10 cellular contexts compared by ENCODE assay signal in the genomic region with DNA sequence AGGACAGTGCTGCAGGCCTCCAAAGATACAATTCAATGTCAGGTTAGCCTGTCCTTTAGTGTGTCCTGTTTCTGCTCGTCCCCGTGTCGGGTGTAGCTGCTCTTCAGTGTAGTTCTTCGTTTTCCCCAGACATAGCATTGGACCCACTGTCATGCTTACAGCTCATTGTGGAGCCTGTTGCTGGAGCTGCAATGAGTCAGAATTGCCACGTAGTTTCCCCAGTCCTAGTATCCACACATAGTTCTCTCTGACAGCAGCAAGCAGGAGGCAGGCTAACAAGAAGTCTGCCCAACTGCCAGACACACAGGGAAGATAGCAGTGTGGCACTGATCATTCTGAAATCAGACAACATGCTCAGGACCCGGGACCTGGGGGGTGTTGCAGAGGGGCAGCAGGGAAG. TPM values are rescaled to one million over a fixed set of nuclear protein-coding genes. Genes with fewer than 3 reads are reported as not detected.
DNase-seq lines count a peak whose midpoint lies in the region; ATAC-seq and TF ChIP-seq lines count a peak whose summit lies in the region.
"Had no signal": no experiment of that assay in that cellular context is flagged by ENCODE, and none has a peak within 500 bp of the region (broad histone marks: within the 10 kb centered on the region; RNA-seq: fewer than 3 reads in every experiment).

No MANE protein-coding gene starts in this region.

- H2AFZ ChIP-seq in PC-3 (ENCODE audit: low read length) = no peak overlapping the region; the same call in 1 of the 2 replicates

- no peak for TF ChIP-seq CTCF in PC-3 (conservative IDR thresholded peaks at IDR 0.05; ENCODE audit: low read depth, low read length)

- H3K79me2 ChIP-seq in PC-3 (ENCODE audit: low read length) = no peaks in the 10 kb centered on the region

- no peaks in the 10 kb centered on the region for H3K27me3 Mint-ChIP-seq in activated CD4-positive, alpha-beta T cell treated with anti-CD3 and anti-CD28 coated beads, Interleukin-2, amount 10 ng/mL, durations not matched to agents 24 days and 14 days

- no peaks in the 10 kb centered on the region for H3F3A ChIP-seq in PC-3 (ENCODE audit: low read length, unreplicated experiment)

- CTCF ChIA-PET in PC-3 (lab: Charles Lee) = no interaction called here

- H4K20me1 ChIP-seq in PC-3 (ENCODE audit: low read length) = no peaks in the 10 kb centered on the region

- intact Hi-C loops in activated CD4-positive, alpha-beta T cell treated with anti-CD3 and anti-CD28 coated beads, Interleukin-2, amount 10 ng/mL, durations not matched to agents 24 days and 14 days (cut with micrococcal nuclease) = no loop called here
- intact Hi-C loops in PC-3 (cut with micrococcal nuclease) = loop anchor here (5.0 kb wide), 2 partner anchors 40 to 50 kb away; a partner anchor contains a TSS

- no peaks in the 10 kb centered on the region for H3K36me3 ChIP-seq in PC-3 (ENCODE audit: low read depth, low read length)
- H3K36me3 ChIP-seq: thoracic aorta had no signal

- H3K9me2 ChIP-seq in PC-3 (replicated peaks; ENCODE audit: low read length) = no peaks in the 10 kb centered on the region

- H3K9me3 ChIP-seq in PC-3 (ENCODE audit: low read length) = no peaks in the 10 kb centered on the region
- H3K9me3 ChIP-seq: thoracic aorta had no signal

- no peak overlapping the region for H3K27ac ChIP-seq in PC-3 (ENCODE audit: low read length)

- H3K36me3 Mint-ChIP-seq in activated CD4-positive, alpha-beta T cell treated with anti-CD3 and anti-CD28 coated beads, Interleukin-2, amount 10 ng/mL, durations not matched to agents 24 days and 14 days (ENCODE audit: low read depth) = peaks cover 12% of the 10 kb centered on the region

- peak overlapping the region; percentile 39; the same call in 1 of the 2 replicates for H3K4me2 ChIP-seq in PC-3 (ENCODE audit: low read length)

- no peaks in the 10 kb centered on the region for H3K9me3 Mint-ChIP-seq in activated CD4-positive, alpha-beta T cell treated with anti-CD3 and anti-CD28 coated beads, Interleukin-2, amount 10 ng/mL, durations not matched to agents 24 days and 14 days

- POLR2A ChIA-PET in PC-3 (lab: Charles Lee; ENCODE audit: unreplicated experiment) = no interaction called here

- H3K27me3 ChIP-seq in PC-3 (ENCODE audit: low read length) = no peaks in the 10 kb centered on the region

- H3K9ac ChIP-seq in PC-3 (ENCODE audit: low read length) = no peak overlapping the region

- DNase-seq in activated CD4-positive, alpha-beta T cell treated with anti-CD3 and anti-CD28 coated beads for 48 hours = peak; percentile 5
- no peak for DNase-seq in activated CD4-positive, alpha-beta T cell treated with anti-CD3 and anti-CD28 coated beads, Interleukin-2, amount 10 ng/mL, durations not matched to agents 24 days and 14 days
- peak; percentile 64 for DNase-seq in PC-3
- peak; percentile 65 for DNase-seq in dermis blood vessel endothelial cell
- peak; percentile 74 for DNase-seq in non-pigmented ciliary epithelial cell (ENCODE audit: low read depth)
- no peak for DNase-seq in COLO829 (ENCODE audit: low spot score)
- DNase-seq: NCI-H1417 had no signal

- no peak overlapping the region for H3K4me3 Mint-ChIP-seq in activated CD4-positive, alpha-beta T cell treated with anti-CD3 and anti-CD28 coated beads, Interleukin-2, amount 10 ng/mL, durations not matched to agents 24 days and 14 days

- H3K4me3 ChIP-seq in PC-3 (ENCODE audit: low read length) = no peak overlapping the region
- H3K4me3 ChIP-seq: thoracic aorta had no signal

- H3K4me1 ChIP-seq in PC-3 (ENCODE audit: insufficient read depth, low read length) = peaks cover 6% of the 10 kb centered on the region; the same call in 1 of the 2 replicates

- BruUV-seq in PC-3 (replicated peaks; lab: Mats Ljungman, UMichigan) = no TSS peak

- no peak overlapping the region for H3K27ac Mint-ChIP-seq in activated CD4-positive, alpha-beta T cell treated with anti-CD3 and anti-CD28 coated beads, Interleukin-2, amount 10 ng/mL, durations not matched to agents 24 days and 14 days

- peaks cover 2% of the 10 kb centered on the region for H3K4me1 Mint-ChIP-seq in activated CD4-positive, alpha-beta T cell treated with anti-CD3 and anti-CD28 coated beads, Interleukin-2, amount 10 ng/mL, durations not matched to agents 24 days and 14 days

- ATAC-seq in PC-3 = peak; percentile 92
- ATAC-seq in HG03571 (IDR thresholded peaks at IDR 0.05; ENCODE audit: unreplicated experiment) = no peak
- no peak for ATAC-seq in GM19328 (IDR thresholded peaks at IDR 0.05; ENCODE audit: unreplicated experiment)

RNA-seq across cellular contexts. Expression of a gene that starts 49.2 kb away (rescaled TPM):
- 15.3 and 16.0 TPM in 2 replicates for total RNA-seq in activated CD4-positive, alpha-beta T cell treated with anti-CD3 and anti-CD28 coated beads, Interleukin-2, amount 10 ng/mL, durations not matched to agents 24 days and 14 days
- 6.7 and 11.6 TPM in 2 replicates for total RNA-seq in PC-3 (2014; rRNA removed)
- 18.8 and 23.7 TPM in 2 replicates for total RNA-seq in dermis blood vessel endothelial cell

RNA-seq across cellular contexts. Expression of a gene that starts 49.6 kb away (rescaled TPM):
- 18.9 TPM in 2 replicates for total RNA-seq in activated CD4-positive, alpha-beta T cell treated with anti-CD3 and anti-CD28 coated beads, Interleukin-2, amount 10 ng/mL, durations not matched to agents 24 days and 14 days
- total RNA-seq in PC-3 (2014; rRNA removed) = 7.9 and 11.6 TPM in 2 replicates
- 5.1 and 6.8 TPM in 2 replicates for total RNA-seq in dermis blood vessel endothelial cell

Comparison
In these comparisons a context has a peak if more than half of its experiments do, and no peak if none do; other contexts are left out.
1. DNase-seq: peak in activated CD4-positive, alpha-beta T cell treated with anti-CD3 and anti-CD28 coated beads for 48 hours (single experiment), PC-3 (single experiment), dermis blood vessel endothelial cell (single experiment) and non-pigmented ciliary epithelial cell (single experiment); none in activated CD4-positive, alpha-beta T cell treated with anti-CD3 and anti-CD28 coated beads, Interleukin-2, amount 10 ng/mL, durations not matched to agents 24 days and 14 days (single experiment) and COLO829 (single experiment).